ENCODE assay signal across 8 cellular contexts in the genomic region with DNA sequence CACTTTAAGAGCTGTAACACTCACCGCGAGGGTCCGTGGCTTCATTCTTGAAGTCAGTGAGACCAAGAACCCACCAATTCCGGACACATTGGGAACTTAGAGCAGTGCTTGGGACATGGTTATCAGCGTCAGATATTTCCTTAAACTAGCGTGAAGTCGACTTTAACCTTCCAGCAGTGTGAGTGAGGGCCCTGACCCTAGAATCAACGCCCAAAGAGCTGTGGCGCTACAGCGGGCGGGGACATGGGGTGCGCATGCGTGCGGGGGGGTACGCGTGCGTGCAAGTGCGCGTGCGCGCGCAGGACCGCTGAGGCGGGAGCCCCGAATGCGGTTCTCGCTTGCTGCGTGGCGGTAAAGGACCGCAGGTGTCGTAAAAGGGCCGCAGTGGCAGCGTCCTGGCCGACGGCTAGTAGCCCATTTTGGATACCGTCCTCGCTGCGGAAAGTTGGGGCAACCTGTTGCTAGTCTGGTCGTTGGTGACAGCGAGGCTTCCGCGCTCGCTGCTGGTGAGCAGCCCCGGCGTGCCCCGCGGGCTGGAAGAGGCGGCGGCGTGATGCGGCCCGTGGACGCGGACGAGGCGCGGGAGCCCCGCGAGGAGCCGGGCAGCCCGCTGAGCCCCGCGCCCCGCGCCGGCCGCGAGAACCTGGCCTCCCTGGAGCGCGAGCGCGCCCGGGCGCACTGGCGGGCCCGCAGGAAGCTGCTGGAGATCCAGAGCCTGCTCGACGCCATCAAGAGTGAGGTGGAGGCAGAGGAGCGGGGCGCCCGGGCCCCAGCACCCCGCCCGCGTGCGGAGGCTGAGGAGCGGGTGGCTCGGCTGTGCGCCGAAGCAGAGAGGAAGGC. TPM values are rescaled to one million over a fixed set of nuclear protein-coding genes. Genes with fewer than 3 reads are reported as not detected.
DNase-seq lines count a peak whose midpoint lies in the region; ATAC-seq and TF ChIP-seq lines count a peak whose summit lies in the region.

No MANE protein-coding gene starts in this region.

- no peaks in the 10 kb centered on the region for H3K9me3 Mint-ChIP-seq in activated T-cell treated with anti-CD3 and anti-CD28 coated beads, Interleukin-2, amount 50 U/mL, for 24 hours

- peaks cover 29% of the 10 kb centered on the region for H3K36me3 ChIP-seq in HUES48 (ENCODE audit: control insufficient read depth, insufficient read depth, low read length)
- peaks cover 35% of the 10 kb centered on the region for H3K36me3 ChIP-seq in OCI-LY7 (ENCODE audit: insufficient read depth, low read length)
- H3K36me3 ChIP-seq in esophagus muscularis mucosa: peaks cover 0 to 27% (median 2%) of the 10 kb centered on the region in 4 donors
- H3K36me3 ChIP-seq in muscle layer of colon (ENCODE audit: insufficient read depth, low read length): peaks cover 10% of the 10 kb centered on the region

- H3K79me2 ChIP-seq in OCI-LY7 (ENCODE audit: insufficient read depth, low read depth, low read length): peaks cover 25% of the 10 kb centered on the region

- peak overlapping the region; percentile 98 for H3K27ac Mint-ChIP-seq in activated T-cell treated with anti-CD3 and anti-CD28 coated beads, Interleukin-2, amount 50 U/mL, for 24 hours

- intact Hi-C loops in OCI-LY7 (cut with micrococcal nuclease; ENCODE audit: unreplicated experiment): loop anchor here (1.0 to 2.0 kb wide), 4 partner anchors 34 to 394 kb away; partner anchors contain the start of genes BLOC1S4, GRPEL1, MRFAP1 and MRFAP1L1
- intact Hi-C loops in esophagus muscularis mucosa (cut with DNase I): loop anchor here (1.0 kb wide), 1 partner anchor 35 kb away; the partner anchor contains the start of gene MRFAP1L1

- H3K9me2 ChIP-seq in OCI-LY7 (ENCODE audit: insufficient read depth, low read length): no peaks in the 10 kb centered on the region

- H3K27me3 ChIP-seq in HUES48 (ENCODE audit: control insufficient read depth, insufficient read depth, low read length) (no peaks in the 10 kb centered on the region), esophagus muscularis mucosa (no peaks in the 10 kb centered on the region), muscle layer of colon (ENCODE audit: control insufficient read depth in 1 of 2, insufficient read depth in 2 of 2, low read length in 2 of 2) (no peaks in the 10 kb centered on the region)

- H2AFZ ChIP-seq in OCI-LY7 (ENCODE audit: low read length): peak overlapping the region; percentile 88; the same call in 1 of the 2 replicates

- TSS peak; percentile 82 for BruUV-seq in OCI-LY7 (replicated peaks; lab: Mats Ljungman, UMichigan)

- ATAC-seq in GM21390 (IDR thresholded peaks at IDR 0.05; ENCODE audit: unreplicated experiment): peak; percentile 68

- POLR2A ChIA-PET in OCI-LY7 (lab: Charles Lee): interaction anchor here (0.6 to 2.1 kb wide), 20 partner anchors 10 to 1761 kb away, joined by 3 to 12 read pairs (median 4); partner anchors contain the start of genes MRFAP1 and MRFAP1L1

- H3K9me3 ChIP-seq in HUES48 (ENCODE audit: control insufficient read depth, insufficient read depth, low read length) (no peaks in the 10 kb centered on the region), OCI-LY7 (ENCODE audit: low read length) (no peaks in the 10 kb centered on the region), esophagus muscularis mucosa (no peaks in the 10 kb centered on the region), muscle layer of colon (ENCODE audit: low read length) (no peaks in the 10 kb centered on the region)

- DNase-seq in D341Med (ENCODE audit: low spot score) (peak; percentile 100), OCI-LY7 (ENCODE audit: low spot score) (peak; percentile 93), esophagus muscularis mucosa (ENCODE audit: extremely low spot score) (peak; percentile 96)
- peak; percentile 92 for DNase-seq in activated T-cell treated with anti-CD3 and anti-CD28 coated beads, Interleukin-2, amount 50 U/mL, for 24 hours
- peak; percentile 86 to 89 for DNase-seq in stimulated activated CD8-positive, alpha-beta memory T cell treated with anti-CD3 and anti-CD28 coated beads, Interleukin-7, amount 100 ng/mL, for 1 hour (ENCODE audit: low read depth in 2 of 2)

- H3K4me1 Mint-ChIP-seq in activated T-cell treated with anti-CD3 and anti-CD28 coated beads, Interleukin-2, amount 50 U/mL, for 24 hours (ENCODE audit: low read depth): peaks cover 46% of the 10 kb centered on the region

- peak overlapping the region; percentile 82 for H3K27ac ChIP-seq in HUES48 (ENCODE audit: low read depth, low read length)
- peak overlapping the region; percentile 85 for H3K27ac ChIP-seq in OCI-LY7 (ENCODE audit: low read depth, low read length, poor library complexity, severe bottlenecking)
- peak overlapping the region; percentile 85 to 93 (median 88) for H3K27ac ChIP-seq in esophagus muscularis mucosa (replicated peaks in 1 of 4)
- peak overlapping the region; percentile 65 for H3K27ac ChIP-seq in muscle layer of colon (ENCODE audit: low read depth, low read length)

- peak overlapping the region; percentile 77 for H3K4me2 ChIP-seq in OCI-LY7 (ENCODE audit: low read length)

- peaks cover 48% of the 10 kb centered on the region for H3K36me3 Mint-ChIP-seq in activated T-cell treated with anti-CD3 and anti-CD28 coated beads, Interleukin-2, amount 50 U/mL, for 24 hours (ENCODE audit: low read depth)

- no peak for TF ChIP-seq CTCF in OCI-LY7 (conservative IDR thresholded peaks at IDR 0.05; ENCODE audit: low read length)
- peak in 1 of 3 experiments; percentile 6 for TF ChIP-seq CTCF in esophagus muscularis mucosa (IDR thresholded peaks at IDR 0.05)

- H3K27me3 Mint-ChIP-seq in activated T-cell treated with anti-CD3 and anti-CD28 coated beads, Interleukin-2, amount 50 U/mL, for 24 hours: no peaks in the 10 kb centered on the region

- H3K4me3 ChIP-seq in HUES48 (ENCODE audit: low read depth, low read length): peak overlapping the region; percentile 79
- peak overlapping the region; percentile 78 for H3K4me3 ChIP-seq in OCI-LY7 (ENCODE audit: low read depth, low read length, poor library complexity, severe bottlenecking)
- peak overlapping the region; percentile 81 to 96 (median 82) for H3K4me3 ChIP-seq in esophagus muscularis mucosa
- H3K4me3 ChIP-seq in muscle layer of colon (ENCODE audit: low read depth in 1 of 2, low read length in 2 of 2): peak overlapping the region; percentile 34 to 86

- H3K4me1 ChIP-seq in HUES48 (ENCODE audit: control insufficient read depth, insufficient read depth, low read length) (peaks cover 15% of the 10 kb centered on the region), OCI-LY7 (ENCODE audit: insufficient read depth, low read length, poor library complexity, severe bottlenecking) (peaks cover 24% of the 10 kb centered on the region), esophagus muscularis mucosa (peaks cover 27 to 48% (median 46%) of the 10 kb centered on the region in 4 donors), muscle layer of colon (ENCODE audit: insufficient read depth, low read length) (peaks cover 32% of the 10 kb centered on the region)

- WGBS in esophagus muscularis mucosa: 4% methylated on average over 20 of the region's 89 CpGs

- no peak for TF ChIP-seq POLR2A in esophagus muscularis mucosa (IDR thresholded peaks at IDR 0.05; ENCODE audit: low read depth)

- peak overlapping the region; percentile 67 for H3K9ac ChIP-seq in HUES48 (ENCODE audit: low read depth, low read length)
- peak overlapping the region; percentile 65 for H3K9ac ChIP-seq in muscle layer of colon (ENCODE audit: low read length)

- CTCF ChIA-PET in OCI-LY7 (lab: Charles Lee; ENCODE audit: unreplicated experiment): interaction anchor here (0.9 to 1.3 kb wide), 4 partner anchors 35 to 45 kb away, joined by 3 read pairs; no protein-coding TSS in a partner anchor

- H4K20me1 ChIP-seq in OCI-LY7 (ENCODE audit: insufficient read depth, low read length): peaks cover 13% of the 10 kb centered on the region

- H3K4me3 Mint-ChIP-seq in activated T-cell treated with anti-CD3 and anti-CD28 coated beads, Interleukin-2, amount 50 U/mL, for 24 hours: peak overlapping the region; percentile 82

- TF ChIP-seq EP300 in esophagus muscularis mucosa (IDR thresholded peaks at IDR 0.05): no peak

RNA-seq across cellular contexts. Expression of gene S100P, which starts 19.8 kb away (rescaled TPM):
- not detected in 2 replicates for total RNA-seq in OCI-LY7 (2014; rRNA removed; shearing (Covaris generic))
- not detected in 2 replicates for total RNA-seq in OCI-LY7 (2022)
- total RNA-seq in esophagus muscularis mucosa: under 1 TPM in 1 of 4 donors, not detected in 3; 0.99 TPM

RNA-seq across cellular contexts. Expression of gene MRFAP1, which starts 33.4 kb away (rescaled TPM):
- 90.8 and 142 TPM in 2 replicates for total RNA-seq in OCI-LY7 (2014; rRNA removed; shearing (Covaris generic))
- total RNA-seq in OCI-LY7 (2022): 213 and 224 TPM in 2 replicates
- total RNA-seq in esophagus muscularis mucosa: 100 to 1,000 TPM; 155 to 331 (median 234) TPM

RNA-seq across cellular contexts. Expression of gene MRFAP1L1, which starts 35.8 kb away (rescaled TPM):
- total RNA-seq in OCI-LY7 (2014; rRNA removed; shearing (Covaris generic)): 50.5 and 79.2 TPM in 2 replicates
- total RNA-seq in OCI-LY7 (2022): 49.3 and 50.1 TPM in 2 replicates
- 10 to 100 TPM; 55.2 to 60.0 (median 57.0) TPM for total RNA-seq in esophagus muscularis mucosa

RNA-seq across cellular contexts. Expression of gene BLOC1S4, which starts 42.1 kb away (rescaled TPM):
- total RNA-seq in OCI-LY7 (2014; rRNA removed; shearing (Covaris generic)): 26.5 and 36.1 TPM in 2 replicates
- total RNA-seq in OCI-LY7 (2022) (26.1 and 32.3 TPM in 2 replicates), esophagus muscularis mucosa (10 to 100 TPM; 15.8 to 21.9 (median 17.9) TPM)

Comparison
In these comparisons a context has a peak if more than half of its experiments do, and no peak if none do; other contexts are left out.
1. Peak in every context shown above with its lines: DNase-seq, ATAC-seq, H3K4me3 ChIP-seq and H3K27ac ChIP-seq.